In the genomic region with DNA sequence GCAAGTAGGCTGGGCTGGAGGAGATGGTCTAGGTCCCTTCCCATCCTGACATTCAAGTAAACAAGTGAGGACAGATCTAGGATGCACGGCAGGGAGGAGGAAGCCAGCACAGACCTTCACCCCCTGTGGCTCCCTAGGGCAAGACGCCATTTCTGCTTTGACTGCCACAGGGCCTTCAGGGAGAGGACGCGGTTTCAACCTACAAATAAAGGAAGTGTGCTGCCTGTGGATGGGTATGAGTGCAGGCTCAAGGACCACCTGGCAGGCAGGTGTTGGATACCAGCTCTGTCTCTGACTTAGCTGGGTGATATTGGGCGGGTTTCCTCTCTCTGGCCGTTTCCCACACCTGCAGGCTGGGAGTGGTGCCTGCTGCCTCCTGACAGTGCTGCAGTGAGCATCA, we compare ENCODE assay signal across 9 cellular contexts. TPM values are rescaled to one million over a fixed set of nuclear protein-coding genes. Genes with fewer than 3 reads are reported as not detected.
DNase-seq lines count a peak whose midpoint lies in the region; ATAC-seq and TF ChIP-seq lines count a peak whose summit lies in the region.
"Had no signal": no experiment of that assay in that cellular context is flagged by ENCODE, and none has a peak within 500 bp of the region (broad histone marks: within the 10 kb centered on the region; RNA-seq: fewer than 3 reads in every experiment).

No MANE protein-coding gene starts in this region.

- DNase-seq in activated CD4-positive, alpha-beta T cell treated with anti-CD3 and anti-CD28 coated beads, Interleukin-2, amount 10 ng/mL, durations not matched to agents 24 days and 14 days, result no peak
- no peak for DNase-seq in activated CD4-positive, alpha-beta T cell treated with anti-CD3 and anti-CD28 coated beads, Interleukin-2, amount 50 U/mL, for 4 hours
- DNase-seq in activated CD4-positive, alpha-beta memory T cell treated with anti-CD3 and anti-CD28 coated beads for 36 hours, result no peak
- DNase-seq in left ventricle myocardium inferior (no peak), SK-N-DZ (ENCODE audit: low spot score) (no peak), H9 (no peak)

- H3K4me2 ChIP-seq in H9 (ENCODE audit: insufficient read depth, insufficient read length, low read length), result no peak overlapping the region

- ATAC-seq in GM21515 (IDR thresholded peaks at IDR 0.05; ENCODE audit: unreplicated experiment), result no peak

- H3K36me3 ChIP-seq in left ventricle myocardium inferior, result peaks cover 10% of the 10 kb centered on the region

- H3K4me1 Mint-ChIP-seq in activated CD4-positive, alpha-beta T cell treated with anti-CD3 and anti-CD28 coated beads, Interleukin-2, amount 10 ng/mL, durations not matched to agents 24 days and 14 days, result peaks cover 89% of the 10 kb centered on the region
- peaks cover 95% of the 10 kb centered on the region for H3K4me1 Mint-ChIP-seq in activated CD4-positive, alpha-beta memory T cell treated with anti-CD3 and anti-CD28 coated beads for 36 hours (ENCODE audit: low read depth)
- H3K4me1 Mint-ChIP-seq in H9, result peaks cover 60 to 79% of the 10 kb centered on the region in 2 experiments

- H2AFZ ChIP-seq in H9 (ENCODE audit: low read length), result no peak overlapping the region

- no peaks in the 10 kb centered on the region for H3K9me3 Mint-ChIP-seq in activated CD4-positive, alpha-beta T cell treated with anti-CD3 and anti-CD28 coated beads, Interleukin-2, amount 10 ng/mL, durations not matched to agents 24 days and 14 days
- no peaks in the 10 kb centered on the region for H3K9me3 Mint-ChIP-seq in activated CD4-positive, alpha-beta memory T cell treated with anti-CD3 and anti-CD28 coated beads for 36 hours
- no peaks in the 10 kb centered on the region; a peak in 2 of 5 replicates for H3K9me3 Mint-ChIP-seq in H9

- no peak overlapping the region for H4K5ac ChIP-seq in H9 (ENCODE audit: insufficient read length, low read depth, low read length)

- H2BK12ac ChIP-seq in H9 (ENCODE audit: insufficient read length, low read depth, low read length), result no peak overlapping the region

- H2BK20ac ChIP-seq in H9 (ENCODE audit: low read depth, low read length, poor library complexity, severe bottlenecking), result no peak overlapping the region

- peak overlapping the region; percentile 65 for H3K4me3 Mint-ChIP-seq in activated CD4-positive, alpha-beta T cell treated with anti-CD3 and anti-CD28 coated beads, Interleukin-2, amount 10 ng/mL, durations not matched to agents 24 days and 14 days
- no peak overlapping the region for H3K4me3 Mint-ChIP-seq in activated CD4-positive, alpha-beta memory T cell treated with anti-CD3 and anti-CD28 coated beads for 36 hours
- H3K4me3 Mint-ChIP-seq in H9, result peak overlapping the region in 1 of 2 experiments; percentile 21; a peak in 2 of 5 replicates

- no peak overlapping the region for H3K56ac ChIP-seq in H9 (ENCODE audit: insufficient read length, low read depth, low read length)

- H2BK5ac ChIP-seq in H9 (ENCODE audit: insufficient read length, low read length), result no peak overlapping the region

- no peak overlapping the region for H3K18ac ChIP-seq in H9 (ENCODE audit: insufficient read length, low read depth, low read length)

- H3K27ac Mint-ChIP-seq in activated CD4-positive, alpha-beta T cell treated with anti-CD3 and anti-CD28 coated beads, Interleukin-2, amount 10 ng/mL, durations not matched to agents 24 days and 14 days, result peak overlapping the region; percentile 88
- H3K27ac Mint-ChIP-seq in activated CD4-positive, alpha-beta memory T cell treated with anti-CD3 and anti-CD28 coated beads for 36 hours, result peak overlapping the region; percentile 81
- H3K27ac Mint-ChIP-seq in H9, result peak overlapping the region in 1 of 3 experiments; percentile 68; a peak in 4 of 7 replicates

- H4K8ac ChIP-seq in H9 (replicated peaks; ENCODE audit: insufficient read length, low read depth, low read length), result no peak overlapping the region

- no peak overlapping the region for H2BK120ac ChIP-seq in H9 (ENCODE audit: low read depth, low read length, poor library complexity, severe bottlenecking)

- no peak overlapping the region for H2BK15ac ChIP-seq in H9 (ENCODE audit: low read depth, low read length)

- peak overlapping the region; percentile 86 for H3K27ac ChIP-seq in left ventricle myocardium inferior (replicated peaks)
- H3K27ac ChIP-seq in temporal lobe (ENCODE audit: low read depth, low read length), result peak overlapping the region; percentile 63
- H3K27ac ChIP-seq in H9 (ENCODE audit: insufficient read length, low read depth, low read length), result no peak overlapping the region

- no peak for TF ChIP-seq CTCF in left ventricle myocardium inferior (IDR thresholded peaks at IDR 0.05; ENCODE audit: borderline replicate concordance)
- no peak for TF ChIP-seq CTCF in H9 (conservative IDR thresholded peaks at IDR 0.05)

- H3K27me3 ChIP-seq in left ventricle myocardium inferior (ENCODE audit: low read depth) (no peaks in the 10 kb centered on the region), H9 (ENCODE audit: insufficient read depth, low read length) (no peaks in the 10 kb centered on the region)
- H3K27me3 ChIP-seq: BE2C had no signal

- H3K9ac ChIP-seq in H9 (ENCODE audit: extremely low read depth, insufficient read length, low read length), result no peak overlapping the region

- peaks cover 2% of the 10 kb centered on the region for H4K20me1 ChIP-seq in H9 (ENCODE audit: control insufficient read depth, insufficient read depth, insufficient read length)

- no peak overlapping the region for H3K4ac ChIP-seq in H9 (ENCODE audit: low read depth, low read length)

- H2AK5ac ChIP-seq in H9 (ENCODE audit: insufficient read length, low read length), result no peak overlapping the region

- no peaks in the 10 kb centered on the region for H3K9me3 ChIP-seq in left ventricle myocardium inferior (replicated peaks)
- H3K9me3 ChIP-seq in H9 (ENCODE audit: control insufficient read depth, low read depth, low read length), result no peaks in the 10 kb centered on the region
- H3K9me3 ChIP-seq: BE2C had no signal

- H3K23ac ChIP-seq in H9 (ENCODE audit: insufficient read length, low read depth, low read length), result no peak overlapping the region

- POLR2A ChIA-PET in activated CD4-positive, alpha-beta memory T cell treated with anti-CD3 and anti-CD28 coated beads for 36 hours (lab: Charles Lee), result interaction anchor here (1.0 to 2.2 kb wide), 4 partner anchors 10 to 17 kb away, joined by 4 to 14 read pairs (median 7); partner anchors contain the start of gene SLC2A1

- intact Hi-C loops in activated CD4-positive, alpha-beta T cell treated with anti-CD3 and anti-CD28 coated beads, Interleukin-2, amount 10 ng/mL, durations not matched to agents 24 days and 14 days (cut with micrococcal nuclease), result no loop called here
- intact Hi-C loops in activated CD4-positive, alpha-beta memory T cell treated with anti-CD3 and anti-CD28 coated beads for 36 hours (cut with micrococcal nuclease), result no loop called here
- intact Hi-C loops in left ventricle myocardium inferior (cut with micrococcal nuclease), result no loop called here

- H3K14ac ChIP-seq in H9 (ENCODE audit: insufficient read depth, low read length), result no peak overlapping the region

- H3K4me3 ChIP-seq in left ventricle myocardium inferior, result no peak overlapping the region

- H3K27me3 Mint-ChIP-seq in activated CD4-positive, alpha-beta T cell treated with anti-CD3 and anti-CD28 coated beads, Interleukin-2, amount 10 ng/mL, durations not matched to agents 24 days and 14 days, result no peaks in the 10 kb centered on the region
- no peaks in the 10 kb centered on the region for H3K27me3 Mint-ChIP-seq in activated CD4-positive, alpha-beta memory T cell treated with anti-CD3 and anti-CD28 coated beads for 36 hours
- H3K27me3 Mint-ChIP-seq in H9 (ENCODE audit: low read depth), result no peaks in the 10 kb centered on the region

- peaks cover 98% of the 10 kb centered on the region for H3K4me1 ChIP-seq in left ventricle myocardium inferior
- H3K4me1 ChIP-seq in H9 (ENCODE audit: insufficient read depth, low read length), result no peaks in the 10 kb centered on the region; the same call in 1 of the 2 replicates

- H3T11ph ChIP-seq in H9 (ENCODE audit: low read length), result no peak overlapping the region

- H3K79me2 ChIP-seq in H9 (ENCODE audit: insufficient read depth, low read length), result peaks cover 46% of the 10 kb centered on the region; the same call in 1 of the 2 replicates

- H3K36me3 Mint-ChIP-seq in activated CD4-positive, alpha-beta T cell treated with anti-CD3 and anti-CD28 coated beads, Interleukin-2, amount 10 ng/mL, durations not matched to agents 24 days and 14 days (ENCODE audit: low read depth), result peaks cover 67% of the 10 kb centered on the region
- H3K36me3 Mint-ChIP-seq in activated CD4-positive, alpha-beta memory T cell treated with anti-CD3 and anti-CD28 coated beads for 36 hours, result peaks cover 51% of the 10 kb centered on the region
- peaks cover 74 to 90% (median 77%) of the 10 kb centered on the region in 3 experiments; a peak in 6 of 7 replicates for H3K36me3 Mint-ChIP-seq in H9 (ENCODE audit: insufficient read depth in 1 of 3, low read depth in 3 of 3)

- peaks cover 6% of the 10 kb centered on the region for H3K79me1 ChIP-seq in H9 (ENCODE audit: insufficient read depth, low read depth, low read length, poor library complexity, severe bottlenecking)

- H3K23me2 ChIP-seq in H9 (ENCODE audit: insufficient read length, low read depth, low read length, poor library complexity, severe bottlenecking), result no peaks in the 10 kb centered on the region

- no peak overlapping the region for H4K91ac ChIP-seq in H9 (ENCODE audit: insufficient read length, low read depth, low read length)

- CTCF ChIA-PET in activated CD4-positive, alpha-beta memory T cell treated with anti-CD3 and anti-CD28 coated beads for 36 hours (lab: Charles Lee), result interaction anchor here (3.6 kb wide), 1 partner anchor 19 kb away, joined by 14 read pairs; no protein-coding TSS in a partner anchor

- no CpG with 5 or more reads among the region's 6 CpGs for WGBS in H9 (ENCODE audit: extremely low coverage, insufficient read length, low lambda C conversion rate)

RNA-seq across cellular contexts. Expression of gene SLC2A1, which starts 16.2 kb away (rescaled TPM):
- 135 and 144 TPM in 2 replicates for total RNA-seq in activated CD4-positive, alpha-beta T cell treated with anti-CD3 and anti-CD28 coated beads, Interleukin-2, amount 10 ng/mL, durations not matched to agents 24 days and 14 days
- total RNA-seq in activated CD4-positive, alpha-beta memory T cell treated with anti-CD3 and anti-CD28 coated beads for 36 hours, result 10 to 100 TPM; 67.6 to 73.6 TPM
- total RNA-seq in left ventricle myocardium inferior (54.9 TPM), temporal lobe (44.0 TPM), H9 (2021) (186 and 187 TPM in 2 replicates)
- 33.7 and 85.1 TPM in 2 replicates for polyA plus RNA-seq in SK-N-DZ (2014; cell fraction: cytosol; rRNA removed)
- polyA plus RNA-seq in SK-N-DZ (2014; cell fraction: nucleus; rRNA removed), result 30.9 and 37.5 TPM in 2 replicates
